18 cellular contexts compared by ENCODE assay signal in the genomic region with DNA sequence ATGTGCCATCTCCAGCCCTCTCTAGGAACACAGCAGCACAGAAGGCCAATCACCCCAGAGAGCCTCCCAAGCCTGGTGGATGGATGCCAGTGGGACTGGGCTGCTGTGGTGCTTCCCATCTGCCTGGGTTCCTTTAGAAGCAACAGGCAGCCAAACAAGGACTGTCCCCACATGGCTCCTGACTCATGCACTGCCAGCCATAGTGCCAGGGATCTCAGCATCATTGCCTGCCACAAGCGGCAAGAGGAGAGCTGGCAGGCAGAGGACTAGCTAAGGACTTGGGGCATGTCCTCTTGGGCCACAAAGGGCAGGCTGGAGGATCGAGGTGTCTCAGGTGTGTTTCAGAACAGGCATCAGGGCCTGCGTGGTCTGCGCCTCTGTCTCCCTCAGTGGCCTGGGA. TPM values are rescaled to one million over a fixed set of nuclear protein-coding genes. Genes with fewer than 3 reads are reported as not detected.
DNase-seq lines count a peak whose midpoint lies in the region; ATAC-seq and TF ChIP-seq lines count a peak whose summit lies in the region.
"Had no signal": no experiment of that assay in that cellular context is flagged by ENCODE, and none has a peak within 500 bp of the region (broad histone marks: within the 10 kb centered on the region; RNA-seq: fewer than 3 reads in every experiment).

No MANE protein-coding gene starts in this region.

- H3K36me3 ChIP-seq in mammary epithelial cell (ENCODE audit: insufficient read depth, low read length) = no peaks in the 10 kb centered on the region
- H3K36me3 ChIP-seq in sigmoid colon = no peaks in the 10 kb centered on the region
- H3K36me3 ChIP-seq: MG63, Peyer's patch, SJSA1 had no signal

- H3K36me3 Mint-ChIP-seq in MCF 10A (ENCODE audit: insufficient read depth, unreplicated experiment) = no peaks in the 10 kb centered on the region

- no peak for TF ChIP-seq POLR2A in sigmoid colon (IDR thresholded peaks at IDR 0.05)

- H3K27me3 Mint-ChIP-seq in MCF 10A (ENCODE audit: insufficient read depth, unreplicated experiment) = no peaks in the 10 kb centered on the region

- CTCF ChIA-PET in MCF 10A (lab: Yijun Ruan, JAX) (interaction anchor here (1.0 to 12.1 kb wide), 4 partner anchors 113 to 206 kb away, joined by 3 to 187 read pairs (median 6); no protein-coding TSS in a partner anchor), mammary epithelial cell (lab: Charles Lee; ENCODE audit: low non-redundant PET) (no interaction called here)

- BruUV-seq in MCF 10A (replicated peaks; lab: Mats Ljungman, UMichigan) = no TSS peak
- BruUV-seq in mammary epithelial cell (replicated peaks; lab: Mats Ljungman, UMichigan) = no TSS peak

- in situ Hi-C loops in mammary epithelial cell (cut with MboI; ENCODE audit: low sequenced_read_pairs in 2 of 2) = loop anchor here in 1 of 2 donors (25.0 kb wide), 1 partner anchor 664 kb away; no protein-coding TSS in a partner anchor

- intact Hi-C loops in MCF 10A (cut with micrococcal nuclease) = no loop called here
- intact Hi-C loops in mammary epithelial cell (cut with micrococcal nuclease) = no loop called here
- intact Hi-C loops in sigmoid colon (cut with DNase I) = no loop called here

- no peak for TF ChIP-seq EP300 in sigmoid colon (IDR thresholded peaks at IDR 0.05)

- no peaks in the 10 kb centered on the region for H4K20me1 ChIP-seq in mammary epithelial cell (ENCODE audit: insufficient read depth, low read length)

- no peak overlapping the region for H3K27ac ChIP-seq in mammary epithelial cell (ENCODE audit: insufficient read depth, low read depth, low read length)
- H3K27ac ChIP-seq in sigmoid colon = peak overlapping the region in 3 of 4 donors; percentile 70 to 79 (median 74)
- H3K27ac ChIP-seq: Peyer's patch, SJSA1 had no signal

- no peaks in the 10 kb centered on the region for H3K9me3 ChIP-seq in mammary epithelial cell (replicated peaks; ENCODE audit: insufficient read depth, low read length)
- no peaks in the 10 kb centered on the region for H3K9me3 ChIP-seq in sigmoid colon
- H3K9me3 ChIP-seq: BE2C, MG63, Peyer's patch, SJSA1 had no signal

- DNase-seq in MCF 10A (ENCODE audit: unreplicated experiment) = no peak
- no peak for DNase-seq in mammary epithelial cell
- DNase-seq in myocyte (ENCODE audit: low read depth) = peak; percentile 43
- DNase-seq in sigmoid colon = peak; percentile 73
- no peak for DNase-seq in putamen (ENCODE audit: low spot score)
- no peak for DNase-seq in activated T-cell treated with anti-CD3 and anti-CD28 coated beads for 4 hours
- DNase-seq: BE2C, DMS79 treated with DMSO at 0.1 percent for 48 hours, Karpas-422, MG63, NCI-H1417, NCI-H187 treated with DMSO at 0.1 percent for 48 hours, NCI-H2107, NCI-H510A, NCI-H774, Peyer's patch had no signal

- H3K4me2 ChIP-seq in mammary epithelial cell (ENCODE audit: insufficient read depth, low read depth, low read length) = no peak overlapping the region

- H2AFZ ChIP-seq in mammary epithelial cell (ENCODE audit: low read depth, low read length) = no peak overlapping the region

- H3K4me1 Mint-ChIP-seq in MCF 10A (ENCODE audit: insufficient read depth, unreplicated experiment) = peaks cover 13% of the 10 kb centered on the region

- no peaks in the 10 kb centered on the region for H3K79me2 ChIP-seq in mammary epithelial cell (ENCODE audit: insufficient read depth, low read length)

- no peak overlapping the region for H3K9ac ChIP-seq in mammary epithelial cell (ENCODE audit: insufficient read depth, low read length)

- H3K27me3 ChIP-seq in mammary epithelial cell (ENCODE audit: insufficient read depth, low read length) (no peaks in the 10 kb centered on the region), sigmoid colon (peaks cover 0 to under 1% (median 0%) of the 10 kb centered on the region in 3 donors)
- H3K27me3 ChIP-seq: BE2C, MG63, Peyer's patch, SJSA1 had no signal

- POLR2A ChIA-PET in MCF 10A (lab: Yijun Ruan, JAX) = interaction anchor here (2.2 kb wide), 1 partner anchor 14 kb away, joined by 8 read pairs; no protein-coding TSS in a partner anchor

- peak overlapping the region; percentile 88 for H3K27ac Mint-ChIP-seq in MCF 10A (ENCODE audit: low read depth, unreplicated experiment)

- TF ChIP-seq CTCF in MCF 10A (IDR thresholded peaks at IDR 0.05; ENCODE audit: unreplicated experiment) = no peak
- TF ChIP-seq CTCF in mammary epithelial cell (conservative IDR thresholded peaks at IDR 0.05 in 1 of 2, IDR thresholded peaks at IDR 0.05 in 1 of 2; ENCODE audit: extremely low read depth in 1 of 2, insufficient read depth in 1 of 2, low read depth in 1 of 2, low read length in 2 of 2) = no peak
- no peak for TF ChIP-seq CTCF in sigmoid colon (IDR thresholded peaks at IDR 0.05)

- H3K4me3 ChIP-seq in mammary epithelial cell (replicated peaks in 1 of 3; ENCODE audit: insufficient read depth in 1 of 3, low read depth in 2 of 3, low read length in 3 of 3) (no peak overlapping the region), sigmoid colon (no peak overlapping the region)
- H3K4me3 ChIP-seq: MG63, Peyer's patch, SJSA1 had no signal

- 90% methylated on average over 4 of the region's 4 CpGs for WGBS in mammary epithelial cell (ENCODE audit: low coverage, missing lambda C conversion rate)
- 95% methylated on average over 4 of the region's 4 CpGs for WGBS in sigmoid colon, 2 donors

- no peaks in the 10 kb centered on the region for H3K9me3 Mint-ChIP-seq in MCF 10A (ENCODE audit: unreplicated experiment)

- dilution Hi-C loops in mammary epithelial cell (cut with HindIII; ENCODE audit: low sequenced_read_pairs) = no loop called here

- no peaks in the 10 kb centered on the region for H3K4me1 ChIP-seq in mammary epithelial cell (ENCODE audit: insufficient read depth, low read length)
- H3K4me1 ChIP-seq in sigmoid colon = peaks cover 0 to 24% (median 17%) of the 10 kb centered on the region in 4 donors
- H3K4me1 ChIP-seq: Peyer's patch, SJSA1 had no signal

- no peak for ATAC-seq in GM18498 (IDR thresholded peaks at IDR 0.05; ENCODE audit: unreplicated experiment)

- no peak overlapping the region for H3K4me3 Mint-ChIP-seq in MCF 10A (ENCODE audit: unreplicated experiment)

RNA-seq across cellular contexts. Expression of a gene that starts 23.4 kb away (rescaled TPM):
- total RNA-seq in MCF 10A (2022) (10.7 and 14.5 TPM in 2 replicates), mammary epithelial cell (10 to 100 TPM in 1 of 2 donors, 1 to 10 TPM in 1; 9.0 to 18.3 TPM), myocyte (14.7 and 16.5 TPM in 2 replicates), sigmoid colon (1 to 10 TPM; 6.9 to 8.6 (median 7.2) TPM)
- polyA plus RNA-seq in mammary epithelial cell (10.4 TPM), sigmoid colon (1 to 10 TPM in 2 of 3 donors, under 1 TPM in 1; 0.60 to 6.4 (median 6.0) TPM)
- 6.3 TPM for polyA minus RNA-seq in mammary epithelial cell
- polyA plus RNA-seq in myocyte (2012) = 3.0 TPM

Comparison
In these comparisons a context has a peak if more than half of its experiments do, and no peak if none do; other contexts are left out.
1. DNase-seq: peak in myocyte (single experiment) and sigmoid colon (single experiment); none in MCF 10A (single experiment), mammary epithelial cell (single experiment), putamen (single experiment) and activated T-cell treated with anti-CD3 and anti-CD28 coated beads for 4 hours (single experiment).